Comparison of ENCODE assay signal across 1 cellular context in genomic region chr7:119963654-119964053, GRCh38.
TF ChIP-seq lines count a peak whose summit lies in the region.

No MANE protein-coding gene starts in this region.

TF ChIP-seq in HCT116, 20 proteins besides CTCF, POLR2A, EP300 and RAD21 (continued from another document):
- TF ChIP-seq SRF (IDR thresholded peaks at IDR 0.05; ENCODE audit: low read depth) = no peak
- TF ChIP-seq TCF7L2 (IDR thresholded peaks at IDR 0.05; ENCODE audit: borderline replicate concordance, extremely low read depth, insufficient read depth, insufficient read length) = no peak
- no peak for TF ChIP-seq CEBPB (IDR thresholded peaks at IDR 0.05; ENCODE audit: low read depth)
- TF ChIP-seq, protein P1, sequence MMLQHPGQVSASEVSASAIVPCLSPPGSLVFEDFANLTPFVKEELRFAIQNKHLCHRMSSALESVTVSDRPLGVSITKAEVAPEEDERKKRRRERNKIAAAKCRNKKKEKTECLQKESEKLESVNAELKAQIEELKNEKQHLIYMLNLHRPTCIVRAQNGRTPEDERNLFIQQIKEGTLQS (IDR thresholded peaks at IDR 0.05) = no peak
- TF ChIP-seq CBX3 (IDR thresholded peaks at IDR 0.05; ENCODE audit: low read depth) = no peak
- TF ChIP-seq SIN3A (IDR thresholded peaks at IDR 0.05; ENCODE audit: low read depth) = no peak
